13 cellular contexts compared by ENCODE assay signal in the genomic region with DNA sequence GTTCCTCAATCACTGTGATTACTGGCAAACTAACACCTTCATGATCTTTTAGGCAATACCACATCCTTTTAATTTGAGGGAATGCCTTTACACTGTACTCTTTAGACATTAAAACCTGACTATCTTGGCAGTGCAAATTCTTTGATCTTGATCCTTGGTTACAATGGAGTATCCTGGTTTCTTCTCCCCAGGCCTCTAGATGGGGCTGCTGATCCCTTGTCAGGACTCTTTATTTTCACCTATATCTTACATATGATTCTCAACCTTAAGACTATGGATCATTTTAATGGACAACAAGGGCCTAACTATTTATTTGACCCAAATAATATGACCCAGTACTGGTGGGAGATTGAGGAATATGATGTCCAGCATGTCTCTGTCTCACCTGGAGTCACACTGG.
DNase-seq lines count a peak whose midpoint lies in the region; ATAC-seq and TF ChIP-seq lines count a peak whose summit lies in the region.
"Had no signal": no experiment of that assay in that cellular context is flagged by ENCODE, and none has a peak within 500 bp of the region (broad histone marks: within the 10 kb centered on the region; RNA-seq: fewer than 3 reads in every experiment).

No MANE protein-coding gene starts in this region.

- H3K9me3 Mint-ChIP-seq in endothelial cell (ENCODE audit: unreplicated experiment) (no peaks in the 10 kb centered on the region), type B pancreatic cell (no peaks in the 10 kb centered on the region)
- peaks cover 0 to 13% of the 10 kb centered on the region in 2 donors for H3K9me3 Mint-ChIP-seq in stimulated activated naive CD8-positive, alpha-beta T cell treated with anti-CD3 and anti-CD28 coated beads, Interleukin-15, amount 100 ng/mL, for 72 hours

- H3K36me3 ChIP-seq in cardiac muscle cell, result no peaks in the 10 kb centered on the region
- H3K36me3 ChIP-seq in right atrium auricular region, result no peaks in the 10 kb centered on the region
- H3K36me3 ChIP-seq in aorta (ENCODE audit: control insufficient read depth in 1 of 2, insufficient read depth in 2 of 2, low read length in 1 of 2), result no peaks in the 10 kb centered on the region
- H3K36me3 ChIP-seq: stomach had no signal

- H3K27ac Mint-ChIP-seq in endothelial cell (ENCODE audit: unreplicated experiment) (no peak overlapping the region), type B pancreatic cell (no peak overlapping the region)
- no peak overlapping the region for H3K27ac Mint-ChIP-seq in stimulated activated naive CD8-positive, alpha-beta T cell treated with anti-CD3 and anti-CD28 coated beads, Interleukin-15, amount 100 ng/mL, for 72 hours

- no peak for ATAC-seq in stimulated activated naive CD8-positive, alpha-beta T cell treated with anti-CD3 and anti-CD28 coated beads, Interleukin-15, amount 100 ng/mL, for 72 hours
- no peak for ATAC-seq in aorta (ENCODE audit: low FRiP score)
- ATAC-seq: activated CD4-positive, CD25-positive, alpha-beta regulatory T cell treated with anti-CD3 and anti-CD28 coated beads, Interleukin-2, amount 50 U/mL, for 24 hours had no signal

- no peak overlapping the region for H3K27ac ChIP-seq in cardiac muscle cell
- no peak overlapping the region for H3K27ac ChIP-seq in right atrium auricular region
- no peak overlapping the region for H3K27ac ChIP-seq in aorta (ENCODE audit: low read depth in 1 of 2, low read length in 2 of 2)
- H3K27ac ChIP-seq: stomach had no signal

- H3K27me3 ChIP-seq in cardiac muscle cell (peaks cover under 1% of the 10 kb centered on the region), right atrium auricular region (no peaks in the 10 kb centered on the region), aorta (ENCODE audit: control insufficient read depth in 1 of 2, insufficient read depth in 2 of 2, low read length in 1 of 2) (no peaks in the 10 kb centered on the region)
- H3K27me3 ChIP-seq: stomach had no signal

- intact Hi-C loops in aorta (cut with DNase I), result no loop called here

- H3K4me1 Mint-ChIP-seq in endothelial cell (ENCODE audit: unreplicated experiment) (no peaks in the 10 kb centered on the region), type B pancreatic cell (ENCODE audit: unreplicated experiment) (no peaks in the 10 kb centered on the region)
- H3K4me1 Mint-ChIP-seq in stimulated activated naive CD8-positive, alpha-beta T cell treated with anti-CD3 and anti-CD28 coated beads, Interleukin-15, amount 100 ng/mL, for 72 hours, result no peaks in the 10 kb centered on the region
- H3K4me1 Mint-ChIP-seq: CD4-positive, CD25-positive, alpha-beta regulatory T cell had no signal

- H3K4me1 ChIP-seq in cardiac muscle cell (ENCODE audit: low read depth), result no peaks in the 10 kb centered on the region
- H3K4me1 ChIP-seq in right atrium auricular region, result no peaks in the 10 kb centered on the region
- H3K4me1 ChIP-seq in aorta (ENCODE audit: control insufficient read depth in 1 of 2, insufficient read depth in 2 of 2, low read length in 2 of 2), result no peaks in the 10 kb centered on the region
- H3K4me1 ChIP-seq: stomach had no signal

- H3K9me3 ChIP-seq in cardiac muscle cell (ENCODE audit: low read depth), result no peaks in the 10 kb centered on the region
- no peaks in the 10 kb centered on the region for H3K9me3 ChIP-seq in right atrium auricular region
- H3K9me3 ChIP-seq in aorta (ENCODE audit: control insufficient read depth, low read length), result no peaks in the 10 kb centered on the region
- H3K9me3 ChIP-seq: stomach had no signal

- peaks cover 1% of the 10 kb centered on the region for H3K27me3 Mint-ChIP-seq in endothelial cell (ENCODE audit: unreplicated experiment)
- H3K27me3 Mint-ChIP-seq in type B pancreatic cell, result peaks cover 5% of the 10 kb centered on the region
- H3K27me3 Mint-ChIP-seq in stimulated activated naive CD8-positive, alpha-beta T cell treated with anti-CD3 and anti-CD28 coated beads, Interleukin-15, amount 100 ng/mL, for 72 hours, result no peaks in the 10 kb centered on the region
- H3K27me3 Mint-ChIP-seq: CD4-positive, CD25-positive, alpha-beta regulatory T cell had no signal

- H3K4me3 ChIP-seq in cardiac muscle cell (no peak overlapping the region), right atrium auricular region (no peak overlapping the region), aorta (ENCODE audit: low read length in 2 of 2) (no peak overlapping the region)
- H3K4me3 ChIP-seq: stomach had no signal

- no peaks in the 10 kb centered on the region for H3K36me3 Mint-ChIP-seq in endothelial cell (ENCODE audit: low read depth, unreplicated experiment)
- H3K36me3 Mint-ChIP-seq in type B pancreatic cell, result no peaks in the 10 kb centered on the region
- H3K36me3 Mint-ChIP-seq: CD4-positive, CD25-positive, alpha-beta regulatory T cell had no signal

- TF ChIP-seq CTCF in cardiac muscle cell (IDR thresholded peaks at IDR 0.05; ENCODE audit: low read depth, low read length) (peak; percentile 75), right atrium auricular region (IDR thresholded peaks at IDR 0.05) (peak in 1 of 2 donors; percentile 28), endothelial cell (IDR thresholded peaks at IDR 0.05; ENCODE audit: unreplicated experiment) (no peak), type B pancreatic cell (conservative IDR thresholded peaks at IDR 0.05) (peak; percentile 49)

- H3K4me3 Mint-ChIP-seq in endothelial cell (ENCODE audit: unreplicated experiment), result no peak overlapping the region
- no peak overlapping the region for H3K4me3 Mint-ChIP-seq in type B pancreatic cell
- no peak overlapping the region for H3K4me3 Mint-ChIP-seq in stimulated activated naive CD8-positive, alpha-beta T cell treated with anti-CD3 and anti-CD28 coated beads, Interleukin-15, amount 100 ng/mL, for 72 hours
- H3K4me3 Mint-ChIP-seq: CD4-positive, CD25-positive, alpha-beta regulatory T cell had no signal

- DNase-seq in cardiac muscle cell (ENCODE audit: low read depth in 1 of 2, low spot score in 1 of 2), result peak; percentile 34 to 49
- no peak for DNase-seq in right atrium auricular region (ENCODE audit: low spot score)
- DNase-seq in NCI-H69 (lab: John Stamatoyannopoulos, UW), result peak; percentile 22
- DNase-seq in endothelial cell (ENCODE audit: low spot score), result peak; percentile 18
- no peak for DNase-seq in type B pancreatic cell (ENCODE audit: extremely low spot score, unreplicated experiment)
- no peak for DNase-seq in stimulated activated naive CD8-positive, alpha-beta T cell treated with anti-CD3 and anti-CD28 coated beads, Interleukin-15, amount 100 ng/mL, for 72 hours
- DNase-seq in NK-92 (lab: John Stamatoyannopoulos, UW; ENCODE audit: unreplicated experiment), result no peak
- no peak for DNase-seq in aorta
- DNase-seq: anterior cingulate cortex; CD4-positive, CD25-positive, alpha-beta regulatory T cell; NCI-H2081 treated with DMSO at 0.1 percent for 48 hours; stomach had no signal

Comparison
In these comparisons a context has a peak if more than half of its experiments do, and no peak if none do; other contexts are left out.
1. DNase-seq: peak in cardiac muscle cell (2 of 2), NCI-H69 (single experiment) and endothelial cell (single experiment); none in right atrium auricular region (single experiment), type B pancreatic cell (single experiment), stimulated activated naive CD8-positive, alpha-beta T cell treated with anti-CD3 and anti-CD28 coated beads, Interleukin-15, amount 100 ng/mL, for 72 hours (0 of 2), NK-92 (single experiment) and aorta (0 of 2).